Comparison of ENCODE assay signal across 8 cellular contexts in genomic region chr5:141617682-141618029, GRCh38. TPM values are rescaled to one million over a fixed set of nuclear protein-coding genes. Genes with fewer than 3 reads are reported as not detected.
DNase-seq lines count a peak whose midpoint lies in the region; ATAC-seq, FAIRE-seq and TF ChIP-seq lines count a peak whose summit lies in the region.

No MANE protein-coding gene starts in this region.

- peak overlapping the region; percentile 90 for H3K9ac ChIP-seq in iPS-20b (ENCODE audit: low read depth, low read length)

- no peaks in the 10 kb centered on the region for H3K27me3 ChIP-seq in iPS-20b (ENCODE audit: insufficient read depth, low read length)

- POLR2A ChIA-PET in activated CD4-positive, alpha-beta T cell treated with anti-CD3 and anti-CD28 coated beads for 36 hours (lab: Charles Lee): interaction anchor here (0.8 to 3.1 kb wide), 4 partner anchors 12 to 25 kb away, joined by 3 to 10 read pairs (median 7); partner anchors contain the start of genes HDAC3 and RELL2

- no peak for TF ChIP-seq POLR2A in H54 (IDR thresholded peaks at IDR 0.05; ENCODE audit: low read depth, low read length)

- no peak for ATAC-seq in activated CD4-positive, alpha-beta T cell treated with anti-CD3 and anti-CD28 coated beads for 36 hours

- H3K4me3 Mint-ChIP-seq in activated CD4-positive, alpha-beta T cell treated with anti-CD3 and anti-CD28 coated beads for 36 hours: peak overlapping the region; percentile 98
- H3K4me3 Mint-ChIP-seq in activated T-helper 1 cell treated with anti-CD3 and anti-CD28 coated beads, Interleukin-12 subunit alpha, Interleukin-12 subunit beta, Interleukin-2, Interleukin-4 antibody, amounts not matched to agents 30 ng/mL and 10 ng/mL and 1 ng/mL, durations not matched to agents 14 hours and 24 hours and 36 hours: peak overlapping the region; percentile 98

- H3K36me3 Mint-ChIP-seq in activated CD4-positive, alpha-beta T cell treated with anti-CD3 and anti-CD28 coated beads for 36 hours (ENCODE audit: low read depth): peaks cover 48% of the 10 kb centered on the region
- peaks cover 33% of the 10 kb centered on the region for H3K36me3 Mint-ChIP-seq in activated T-helper 1 cell treated with anti-CD3 and anti-CD28 coated beads, Interleukin-12 subunit alpha, Interleukin-12 subunit beta, Interleukin-2, Interleukin-4 antibody, amounts not matched to agents 30 ng/mL and 10 ng/mL and 1 ng/mL, durations not matched to agents 14 hours and 24 hours and 36 hours (ENCODE audit: low read depth)

- H3K27ac ChIP-seq in iPS-20b (ENCODE audit: low read length) (no peak overlapping the region), temporal lobe (ENCODE audit: low read depth, low read length) (peak overlapping the region; percentile 9)

- H3K36me3 ChIP-seq in iPS-20b (ENCODE audit: insufficient read depth, low read depth, low read length): peaks cover 40% of the 10 kb centered on the region

- intact Hi-C loops in activated CD4-positive, alpha-beta T cell treated with anti-CD3 and anti-CD28 coated beads for 36 hours (cut with DNase I, micrococcal nuclease): loop anchor here (1.0 to 10.0 kb wide), 7 partner anchors 12 to 1063 kb away; partner anchors contain the start of genes SRA1 (in 2 of the 2), DELE1 (in 1 of the 2), NDFIP1 (in 1 of the 2) and TAF7 (in 1 of the 2)
- intact Hi-C loops in activated T-helper 1 cell treated with anti-CD3 and anti-CD28 coated beads, Interleukin-12 subunit alpha, Interleukin-12 subunit beta, Interleukin-2, Interleukin-4 antibody, amounts not matched to agents 30 ng/mL and 10 ng/mL and 1 ng/mL, durations not matched to agents 14 hours and 24 hours and 36 hours (cut with micrococcal nuclease): loop anchor here (1.0 to 10.0 kb wide), 4 partner anchors 915 to 1213 kb away; partner anchors contain the start of genes ANKHD1, APBB3, SLC35A4 and WDR55

- H3K9me3 ChIP-seq in iPS-20b (ENCODE audit: insufficient read depth, low read depth, low read length): no peaks in the 10 kb centered on the region

- peaks cover 21% of the 10 kb centered on the region; the same call in 1 of the 2 replicates for H3K4me1 ChIP-seq in iPS-20b (ENCODE audit: insufficient read depth, low read length)

- H3K4me1 Mint-ChIP-seq in activated CD4-positive, alpha-beta T cell treated with anti-CD3 and anti-CD28 coated beads for 36 hours: peaks cover 62% of the 10 kb centered on the region
- peaks cover 59% of the 10 kb centered on the region for H3K4me1 Mint-ChIP-seq in activated T-helper 1 cell treated with anti-CD3 and anti-CD28 coated beads, Interleukin-12 subunit alpha, Interleukin-12 subunit beta, Interleukin-2, Interleukin-4 antibody, amounts not matched to agents 30 ng/mL and 10 ng/mL and 1 ng/mL, durations not matched to agents 14 hours and 24 hours and 36 hours (ENCODE audit: low read depth)

- CTCF ChIA-PET in activated CD4-positive, alpha-beta T cell treated with anti-CD3 and anti-CD28 coated beads for 36 hours (lab: Charles Lee): interaction anchor here (0.7 to 11.2 kb wide), 13 partner anchors 8 to 397 kb away, joined by 3 to 261 read pairs (median 8); partner anchors contain the start of genes HDAC3, RELL2 and RNF14

- DNase-seq in activated CD4-positive, alpha-beta T cell treated with anti-CD3 and anti-CD28 coated beads for 36 hours: no peak
- no peak for DNase-seq in activated CD4-positive, alpha-beta T cell treated with anti-CD3 and anti-CD28 coated beads for 48 hours
- DNase-seq in activated T-helper 1 cell treated with anti-CD3 and anti-CD28 coated beads, Interleukin-12 subunit alpha, Interleukin-12 subunit beta, Interleukin-2, Interleukin-4 antibody, amounts not matched to agents 30 ng/mL and 10 ng/mL and 1 ng/mL, durations not matched to agents 14 hours and 24 hours and 36 hours (ENCODE audit: low spot score): no peak
- no peak for DNase-seq in H54 (ENCODE audit: insufficient read length, low spot score)
- DNase-seq in NCI-H128 (lab: John Stamatoyannopoulos, UW; ENCODE audit: unreplicated experiment): no peak
- no peak for DNase-seq in NCI-H2029 treated with DMSO at 0.1 percent for 48 hours (lab: John Stamatoyannopoulos, UW)

- no peak for FAIRE-seq in H54 (lab: Jason Lieb, UNC)

- peak overlapping the region; percentile 78 for H3K4me3 ChIP-seq in iPS-20b (ENCODE audit: low read length)

- no peaks in the 10 kb centered on the region for H3K27me3 Mint-ChIP-seq in activated CD4-positive, alpha-beta T cell treated with anti-CD3 and anti-CD28 coated beads for 36 hours
- no peaks in the 10 kb centered on the region for H3K27me3 Mint-ChIP-seq in activated T-helper 1 cell treated with anti-CD3 and anti-CD28 coated beads, Interleukin-12 subunit alpha, Interleukin-12 subunit beta, Interleukin-2, Interleukin-4 antibody, amounts not matched to agents 30 ng/mL and 10 ng/mL and 1 ng/mL, durations not matched to agents 14 hours and 24 hours and 36 hours (ENCODE audit: insufficient read depth)

- no peaks in the 10 kb centered on the region for H3K9me3 Mint-ChIP-seq in activated CD4-positive, alpha-beta T cell treated with anti-CD3 and anti-CD28 coated beads for 36 hours (ENCODE audit: low read depth)
- no peaks in the 10 kb centered on the region for H3K9me3 Mint-ChIP-seq in activated T-helper 1 cell treated with anti-CD3 and anti-CD28 coated beads, Interleukin-12 subunit alpha, Interleukin-12 subunit beta, Interleukin-2, Interleukin-4 antibody, amounts not matched to agents 30 ng/mL and 10 ng/mL and 1 ng/mL, durations not matched to agents 14 hours and 24 hours and 36 hours

- H3K27ac Mint-ChIP-seq in activated CD4-positive, alpha-beta T cell treated with anti-CD3 and anti-CD28 coated beads for 36 hours: peak overlapping the region; percentile 98
- peak overlapping the region; percentile 96 for H3K27ac Mint-ChIP-seq in activated T-helper 1 cell treated with anti-CD3 and anti-CD28 coated beads, Interleukin-12 subunit alpha, Interleukin-12 subunit beta, Interleukin-2, Interleukin-4 antibody, amounts not matched to agents 30 ng/mL and 10 ng/mL and 1 ng/mL, durations not matched to agents 14 hours and 24 hours and 36 hours

RNA-seq across cellular contexts. Expression of gene DIAPH1, which starts 1.1 kb away (rescaled TPM):
- total RNA-seq in activated CD4-positive, alpha-beta T cell treated with anti-CD3 and anti-CD28 coated beads for 36 hours: 100 to 1,000 TPM; 185 to 212 TPM
- total RNA-seq in activated T-helper 1 cell treated with anti-CD3 and anti-CD28 coated beads, Interleukin-12 subunit alpha, Interleukin-12 subunit beta, Interleukin-2, Interleukin-4 antibody, amounts not matched to agents 30 ng/mL and 10 ng/mL and 1 ng/mL, durations not matched to agents 14 hours and 24 hours and 36 hours: 221 and 234 TPM in 2 replicates
- 25.8 TPM for total RNA-seq in temporal lobe

RNA-seq across cellular contexts. Expression of gene HDAC3, which starts 19.0 kb away (rescaled TPM):
- total RNA-seq in activated CD4-positive, alpha-beta T cell treated with anti-CD3 and anti-CD28 coated beads for 36 hours: 10 to 100 TPM; 85.9 to 88.6 TPM
- 83.1 and 87.2 TPM in 2 replicates for total RNA-seq in activated T-helper 1 cell treated with anti-CD3 and anti-CD28 coated beads, Interleukin-12 subunit alpha, Interleukin-12 subunit beta, Interleukin-2, Interleukin-4 antibody, amounts not matched to agents 30 ng/mL and 10 ng/mL and 1 ng/mL, durations not matched to agents 14 hours and 24 hours and 36 hours
- total RNA-seq in temporal lobe: 38.6 TPM

RNA-seq across cellular contexts. Expression of gene RELL2, which starts 19.1 kb away (rescaled TPM):
- total RNA-seq in activated CD4-positive, alpha-beta T cell treated with anti-CD3 and anti-CD28 coated beads for 36 hours: 10 to 100 TPM; 24.3 to 27.8 TPM
- 19.3 and 19.5 TPM in 2 replicates for total RNA-seq in activated T-helper 1 cell treated with anti-CD3 and anti-CD28 coated beads, Interleukin-12 subunit alpha, Interleukin-12 subunit beta, Interleukin-2, Interleukin-4 antibody, amounts not matched to agents 30 ng/mL and 10 ng/mL and 1 ng/mL, durations not matched to agents 14 hours and 24 hours and 36 hours
- 4.9 TPM for total RNA-seq in temporal lobe

RNA-seq across cellular contexts. Expression of gene FCHSD1, which starts 33.6 kb away (rescaled TPM):
- 10 to 100 TPM; 28.2 to 32.9 TPM for total RNA-seq in activated CD4-positive, alpha-beta T cell treated with anti-CD3 and anti-CD28 coated beads for 36 hours
- 37.0 and 37.1 TPM in 2 replicates for total RNA-seq in activated T-helper 1 cell treated with anti-CD3 and anti-CD28 coated beads, Interleukin-12 subunit alpha, Interleukin-12 subunit beta, Interleukin-2, Interleukin-4 antibody, amounts not matched to agents 30 ng/mL and 10 ng/mL and 1 ng/mL, durations not matched to agents 14 hours and 24 hours and 36 hours
- total RNA-seq in temporal lobe: 3.7 TPM
